In genomic region chr2:46334389-46335345, GRCh38 we compare ENCODE assay signal across 9 cellular contexts. TPM values are rescaled to one million over a fixed set of nuclear protein-coding genes. Genes with fewer than 3 reads are reported as not detected.
DNase-seq lines count a peak whose midpoint lies in the region; ATAC-seq and TF ChIP-seq lines count a peak whose summit lies in the region.
"Had no signal": no experiment of that assay in that cellular context is flagged by ENCODE, and none has a peak within 500 bp of the region (broad histone marks: within the 10 kb centered on the region; RNA-seq: fewer than 3 reads in every experiment).

No MANE protein-coding gene starts in this region.

- WGBS in gastroesophageal sphincter (ENCODE audit: low coverage in 1 of 2), 2 donors, result 31 to 48% methylated on average over 5 to 6 of the region's 6 CpGs

- no peaks in the 10 kb centered on the region for H3K27me3 ChIP-seq in gastroesophageal sphincter

- H3K4me3 Mint-ChIP-seq in CD14-positive monocyte, result no peak overlapping the region

- DNase-seq in CD14-positive monocyte (ENCODE audit: low spot score), result no peak
- DNase-seq in sciatic nerve (ENCODE audit: low spot score), result no peak
- DNase-seq in activated CD8-positive, alpha-beta memory T cell treated with anti-CD3 and anti-CD28 coated beads, Interleukin-2, amount 50 U/mL, for 4 hours, result no peak
- no peak for DNase-seq in SIG-M5 treated with dmso at 0.1 percent for 504 hours (lab: John Stamatoyannopoulos, UW; ENCODE audit: unreplicated experiment)
- no peak for DNase-seq in SW480 (ENCODE audit: low spot score)
- DNase-seq: NCI-H69 had no signal

- H3K9me3 Mint-ChIP-seq in CD14-positive monocyte, result no peaks in the 10 kb centered on the region

- H3K9me3 ChIP-seq in gastroesophageal sphincter, result no peaks in the 10 kb centered on the region

- TF ChIP-seq CTCF in CD14-positive monocyte (IDR thresholded peaks at IDR 0.05) (peak; percentile 14), WI38 (IDR thresholded peaks at IDR 0.05; ENCODE audit: low read depth, low read length) (no peak), gastroesophageal sphincter (IDR thresholded peaks at IDR 0.05) (no peak)

- peak overlapping the region; percentile 43 to 83 (median 76) for H3K27ac ChIP-seq in gastroesophageal sphincter

- ATAC-seq in gastroesophageal sphincter (peak; percentile 78), sciatic nerve (peak; percentile 63), HG03354 (IDR thresholded peaks at IDR 0.05; ENCODE audit: poor library complexity, severe bottlenecking, unreplicated experiment) (no peak)

- no peaks in the 10 kb centered on the region for H3K36me3 Mint-ChIP-seq in CD14-positive monocyte

- intact Hi-C loops in CD14-positive monocyte (cut with micrococcal nuclease) (no loop called here), sciatic nerve (cut with DNase I) (loop anchor here (5.0 kb wide), 1 partner anchor 37 kb away; the partner anchor contains the start of gene EPAS1)

- no peak for TF ChIP-seq POLR2A in gastroesophageal sphincter (IDR thresholded peaks at IDR 0.05)

- peaks cover 0 to 100% (median 30%) of the 10 kb centered on the region in 3 donors for H3K4me1 ChIP-seq in gastroesophageal sphincter

- no peak overlapping the region for H3K27ac Mint-ChIP-seq in CD14-positive monocyte

- H3K4me1 Mint-ChIP-seq in CD14-positive monocyte, result no peaks in the 10 kb centered on the region

- TF ChIP-seq EP300 in gastroesophageal sphincter (IDR thresholded peaks at IDR 0.05), result no peak

- peaks cover 2 to 14% (median 10%) of the 10 kb centered on the region in 3 donors for H3K27me3 Mint-ChIP-seq in CD14-positive monocyte (ENCODE audit: low read depth in 3 of 3)

- no peaks in the 10 kb centered on the region for H3K36me3 ChIP-seq in gastroesophageal sphincter

- peak overlapping the region; percentile 48 for H3K4me3 ChIP-seq in WI38 (ENCODE audit: low read depth, low read length)
- peak overlapping the region in 1 of 2 donors; percentile 32 for H3K4me3 ChIP-seq in gastroesophageal sphincter

RNA-seq across cellular contexts. Expression of gene EPAS1, which starts 37.5 kb away (rescaled TPM):
- polyA plus RNA-seq in CD14-positive monocyte, result under 1 TPM; 0.11 to 0.88 TPM
- total RNA-seq in gastroesophageal sphincter (100 to 1,000 TPM; 101 to 152 (median 131) TPM), sciatic nerve (270 TPM)
